1 cellular context compared by ENCODE assay signal in genomic region chr11:66112041-66112491, GRCh38.
TF ChIP-seq lines count a peak whose summit lies in the region.

No MANE protein-coding gene starts in this region.

TF ChIP-seq in K562, 482 proteins besides CTCF, POLR2A, EP300 and RAD21 (continued from another document):
- TF ChIP-seq USF1 (CRISPR knock-in tag; IDR thresholded peaks at IDR 0.05), result peak; percentile 33; the same call in 1 of the 2 replicates
- no peak for TF ChIP-seq CHD7 (IDR thresholded peaks at IDR 0.05; ENCODE audit: low read depth, low read length)
- TF ChIP-seq ZBED1 (IDR thresholded peaks at IDR 0.05), result no peak
- no peak for TF ChIP-seq MBD2 (IDR thresholded peaks at IDR 0.05; ENCODE audit: borderline replicate concordance, low read depth)
- TF ChIP-seq MGA (IDR thresholded peaks at IDR 0.05), result peak; percentile 97
- TF ChIP-seq ZNF589 (CRISPR knock-in tag; IDR thresholded peaks at IDR 0.05; ENCODE audit: low read depth), result no peak
- TF ChIP-seq FOXJ3 (CRISPR knock-in tag; IDR thresholded peaks at IDR 0.05), result no peak
- TF ChIP-seq CHCHD3 (CRISPR knock-in tag; IDR thresholded peaks at IDR 0.05), result no peak
- TF ChIP-seq HNRNPL (IDR thresholded peaks at IDR 0.05; ENCODE audit: low read depth, low read length), result no peak
- no peak for TF ChIP-seq ZNF398 (CRISPR knock-in tag; IDR thresholded peaks at IDR 0.05)
- TF ChIP-seq TFE3 (CRISPR knock-in tag; IDR thresholded peaks at IDR 0.05), result no peak
- peak; percentile 52; the same call in 1 of the 2 replicates for TF ChIP-seq ZNF592 (IDR thresholded peaks at IDR 0.05)
- TF ChIP-seq ZNF586 (CRISPR knock-in tag; conservative IDR thresholded peaks at IDR 0.05), result no peak
